In the genomic region with DNA sequence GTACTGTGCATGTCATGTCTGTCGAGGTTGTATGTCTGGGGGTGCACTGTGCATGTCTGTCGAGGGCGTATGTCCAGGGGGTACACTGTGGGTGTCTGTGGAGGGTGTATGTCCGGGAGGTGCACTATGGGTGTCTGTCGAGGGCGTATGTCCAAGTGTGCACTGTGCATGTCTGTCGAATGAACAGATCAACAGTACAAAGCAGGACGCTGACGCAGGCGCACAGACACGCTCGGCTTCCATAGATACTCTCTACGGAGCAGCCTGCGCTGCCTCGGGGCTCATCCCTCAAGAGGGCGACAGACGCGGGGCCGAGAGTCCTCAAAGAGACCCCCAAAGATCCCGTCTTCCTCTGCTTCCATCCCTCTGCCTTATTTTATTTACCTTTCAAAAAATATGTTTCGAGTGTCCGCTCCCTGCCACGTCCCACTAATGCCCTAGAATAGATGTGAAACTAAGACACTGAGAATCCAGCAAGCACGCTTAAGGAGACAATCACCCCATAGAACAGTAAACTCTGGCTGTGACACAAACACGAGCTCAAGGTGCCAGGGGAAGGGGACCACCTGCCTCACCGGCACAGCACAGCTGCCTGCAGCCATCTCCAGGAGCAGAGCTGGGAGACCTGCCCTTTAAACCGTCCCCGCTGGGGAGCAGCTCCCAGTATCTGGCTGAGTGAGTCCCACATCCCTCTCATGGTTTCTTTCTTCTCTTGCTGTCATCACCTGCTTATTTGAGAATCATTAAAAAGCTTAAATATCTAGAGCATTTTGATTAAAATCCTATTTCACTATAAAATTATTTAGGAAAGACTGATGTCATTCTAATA, we compare ENCODE assay signal across 31 cellular contexts.
DNase-seq lines count a peak whose midpoint lies in the region; ATAC-seq, FAIRE-seq and TF ChIP-seq lines count a peak whose summit lies in the region.
"Had no signal": no experiment of that assay in that cellular context is flagged by ENCODE, and none has a peak within 500 bp of the region (broad histone marks: within the 10 kb centered on the region; RNA-seq: fewer than 3 reads in every experiment).

No MANE protein-coding gene starts in this region.

- H3K4me1 ChIP-seq in H1 (replicated peaks in 1 of 4; ENCODE audit: control insufficient read depth in 3 of 4, insufficient read depth in 4 of 4, low read length in 3 of 4): no peaks in the 10 kb centered on the region; a peak in 1 of 7 replicates
- H3K4me1 ChIP-seq: HAP-1, prostate gland, tibial artery had no signal

- H3K4me2 ChIP-seq in H1 (ENCODE audit: insufficient read depth in 1 of 2, low read depth in 2 of 2, low read length in 2 of 2): no peak overlapping the region

- CTCF ChIA-PET in H1 (lab: Charles Lee; ENCODE audit: partially characterized antibody): interaction anchor here (0.6 to 1.6 kb wide), 3 partner anchors 14 to 117 kb away, joined by 3 to 5 read pairs (median 3); no protein-coding TSS in a partner anchor

- H2AFZ ChIP-seq in H1 (ENCODE audit: low read length): no peak overlapping the region

- no peaks in the 10 kb centered on the region for H3K27me3 Mint-ChIP-seq in activated T-cell treated with anti-CD3 and anti-CD28 coated beads, Interleukin-2, amount 50 U/mL, for 24 hours
- H3K27me3 Mint-ChIP-seq in glutamatergic neuron (ENCODE audit: unreplicated experiment): peaks cover 10% of the 10 kb centered on the region
- H3K27me3 Mint-ChIP-seq: naive B cell; stimulated activated naive CD8-positive, alpha-beta T cell treated with anti-CD3 and anti-CD28 coated beads, Interleukin-15, Interleukin-2, amounts not matched to agents 100 ng/mL and 50 ng/mL, for 24 hours had no signal

- FAIRE-seq in H1 (lab: Jason Lieb, UNC) (no peak), urothelium cell line (lab: Jason Lieb, UNC) (no peak)
- FAIRE-seq: endothelial cell of umbilical vein had no signal

- no peak overlapping the region for H2BK5ac ChIP-seq in H1 (ENCODE audit: low read depth, low read length)

- no peak for TF ChIP-seq CTCF in H1 (IDR thresholded peaks at IDR 0.05; ENCODE audit: control extremely low read depth in 1 of 3, insufficient read depth in 1 of 3, low read depth in 1 of 3, low read length in 3 of 3)
- no peak for TF ChIP-seq CTCF in glutamatergic neuron (IDR thresholded peaks at IDR 0.05; ENCODE audit: partially characterized antibody, unreplicated experiment)

- no peak overlapping the region; the same call in 1 of the 2 replicates for H3K18ac ChIP-seq in H1 (ENCODE audit: extremely low read depth, low read length)

- H3K56ac ChIP-seq in H1 (replicated peaks; ENCODE audit: insufficient read length, low read depth, low read length): no peak overlapping the region

- H2BK12ac ChIP-seq in H1 (ENCODE audit: low read depth, low read length): no peak overlapping the region; the same call in 1 of the 2 replicates

- no peaks in the 10 kb centered on the region for H4K20me1 ChIP-seq in H1 (replicated peaks in 1 of 2; ENCODE audit: control insufficient read depth in 1 of 2, insufficient read depth in 2 of 2, low read length in 2 of 2)

- H3K9me3 Mint-ChIP-seq in activated T-cell treated with anti-CD3 and anti-CD28 coated beads, Interleukin-2, amount 50 U/mL, for 24 hours: no peaks in the 10 kb centered on the region
- H3K9me3 Mint-ChIP-seq in glutamatergic neuron (ENCODE audit: unreplicated experiment): peaks cover 9% of the 10 kb centered on the region

- H3K79me1 ChIP-seq in H1 (ENCODE audit: low read depth, low read length): no peaks in the 10 kb centered on the region

- no peaks in the 10 kb centered on the region for H3K79me2 ChIP-seq in H1 (ENCODE audit: control insufficient read depth in 1 of 2, insufficient read depth in 2 of 2, low read length in 2 of 2)

- H3K27ac Mint-ChIP-seq in activated T-cell treated with anti-CD3 and anti-CD28 coated beads, Interleukin-2, amount 50 U/mL, for 24 hours: no peak overlapping the region
- no peak overlapping the region for H3K27ac Mint-ChIP-seq in glutamatergic neuron (ENCODE audit: unreplicated experiment)
- H3K27ac Mint-ChIP-seq: mesothelial cell of epicardium; stimulated activated naive CD8-positive, alpha-beta T cell treated with anti-CD3 and anti-CD28 coated beads, Interleukin-15, Interleukin-2, amounts not matched to agents 100 ng/mL and 50 ng/mL, for 24 hours had no signal

- no peak overlapping the region for H3K23ac ChIP-seq in H1 (ENCODE audit: insufficient read length)

- no peak for ATAC-seq in HG02588 (IDR thresholded peaks at IDR 0.05; ENCODE audit: unreplicated experiment)
- ATAC-seq: left ventricle myocardium superior had no signal

- H3K36me3 ChIP-seq in H1 (ENCODE audit: control insufficient read depth in 2 of 4, insufficient read depth in 4 of 4, low read length in 3 of 4): no peaks in the 10 kb centered on the region
- H3K36me3 ChIP-seq: HAP-1, prostate gland, tibial artery had no signal

- no peaks in the 10 kb centered on the region for H3K27me3 ChIP-seq in H1 (replicated peaks in 1 of 4; ENCODE audit: control insufficient read depth in 3 of 4, extremely low read depth in 1 of 4, insufficient read depth in 3 of 4, low read length in 3 of 4)
- H3K27me3 ChIP-seq: dorsolateral prefrontal cortex, tibial artery had no signal

- 86% methylated on average over 27 of the region's 28 CpGs; no CpG with 5 or more reads in 1 of the 2 experiments for WGBS in H1 (ENCODE audit: extremely low coverage in 1 of 2, insufficient coverage in 1 of 2, insufficient read length in 1 of 2, insufficient replicate concordance in 2 of 2, low coverage in 1 of 2, low lambda C conversion rate in 2 of 2, missing lambda C conversion rate in 1 of 2), 2 experiments

- no peak overlapping the region for H2BK20ac ChIP-seq in H1 (ENCODE audit: low read length)

- H3K27ac ChIP-seq in H1 (ENCODE audit: low read depth, low read length): no peak overlapping the region
- H3K27ac ChIP-seq: prostate gland, tibial artery had no signal

- TF ChIP-seq POLR2A in H1 (IDR thresholded peaks at IDR 0.05; ENCODE audit: control extremely low read depth in 1 of 2, low read depth in 2 of 2, low read length in 2 of 2): no peak

- no peak overlapping the region for H4K5ac ChIP-seq in H1 (ENCODE audit: insufficient read length, low read depth, low read length)

- no peak overlapping the region for H3K9ac ChIP-seq in H1 (replicated peaks in 1 of 4; ENCODE audit: extremely low read depth in 1 of 4, low read depth in 3 of 4, low read length in 3 of 4)

- H3K4me3 ChIP-seq in H1 (ENCODE audit: extremely low read depth in 1 of 4, insufficient read depth in 2 of 4, low read depth in 3 of 4, low read length in 4 of 4): no peak overlapping the region
- H3K4me3 ChIP-seq: HAP-1, prostate gland, tibial artery had no signal

- H3K4ac ChIP-seq in H1 (replicated peaks; ENCODE audit: insufficient read length, low read depth, low read length): no peak overlapping the region

- no peak overlapping the region for H2BK15ac ChIP-seq in H1 (ENCODE audit: low read length)

- H2BK120ac ChIP-seq in H1 (replicated peaks; ENCODE audit: low read depth, low read length): no peak overlapping the region

- H4K8ac ChIP-seq in H1 (ENCODE audit: extremely low read depth, insufficient read depth, low read length): no peak overlapping the region

- peak; percentile 7 to 27; a peak in 2 of 4 replicates for TF ChIP-seq RAD21 in H1 (IDR thresholded peaks at IDR 0.05 in 1 of 2, conservative IDR thresholded peaks at IDR 0.05 in 1 of 2; ENCODE audit: low read depth in 2 of 2, low read length in 2 of 2)

- no peak overlapping the region for H3K14ac ChIP-seq in H1 (ENCODE audit: insufficient read length)

- no peaks in the 10 kb centered on the region for H3K36me3 Mint-ChIP-seq in activated T-cell treated with anti-CD3 and anti-CD28 coated beads, Interleukin-2, amount 50 U/mL, for 24 hours (ENCODE audit: low read depth)
- H3K36me3 Mint-ChIP-seq in glutamatergic neuron (ENCODE audit: unreplicated experiment): no peaks in the 10 kb centered on the region
- H3K36me3 Mint-ChIP-seq: brain, mesothelial cell of epicardium, naive B cell had no signal

- no peaks in the 10 kb centered on the region for H3K23me2 ChIP-seq in H1 (ENCODE audit: low read depth, low read length)

- no peak overlapping the region for H3K4me3 Mint-ChIP-seq in activated T-cell treated with anti-CD3 and anti-CD28 coated beads, Interleukin-2, amount 50 U/mL, for 24 hours
- no peak overlapping the region for H3K4me3 Mint-ChIP-seq in glutamatergic neuron (ENCODE audit: unreplicated experiment)
- H3K4me3 Mint-ChIP-seq: brain; mesothelial cell of epicardium; stimulated activated naive CD8-positive, alpha-beta T cell treated with anti-CD3 and anti-CD28 coated beads, Interleukin-15, Interleukin-2, amounts not matched to agents 100 ng/mL and 50 ng/mL, for 24 hours had no signal

- POLR2A ChIA-PET in H1 (lab: Charles Lee; ENCODE audit: partially characterized antibody): no interaction called here

- H3K4me1 Mint-ChIP-seq in activated T-cell treated with anti-CD3 and anti-CD28 coated beads, Interleukin-2, amount 50 U/mL, for 24 hours (ENCODE audit: low read depth): no peaks in the 10 kb centered on the region
- peaks cover 28% of the 10 kb centered on the region for H3K4me1 Mint-ChIP-seq in glutamatergic neuron (ENCODE audit: low read depth, unreplicated experiment)
- H3K4me1 Mint-ChIP-seq: mesothelial cell of epicardium, naive B cell had no signal

- H3K9me3 ChIP-seq in H1 (ENCODE audit: insufficient read depth in 2 of 2, low read depth in 1 of 2, low read length in 1 of 2): no peaks in the 10 kb centered on the region
- H3K9me3 ChIP-seq: HAP-1, prostate gland, tibial artery had no signal

- H2AK5ac ChIP-seq in H1 (ENCODE audit: low read depth, low read length): 0 out of 2 replicates have a peak overlapping the region, but pooled peaks have one; percentile 82

- peak; percentile 6 for DNase-seq in activated T-cell treated with anti-CD3 and anti-CD28 coated beads, Interleukin-2, amount 50 U/mL, for 24 hours
- DNase-seq in activated T-cell treated with anti-CD3 and anti-CD28 coated beads for 4 hours (no peak), NCI-H748 (lab: John Stamatoyannopoulos, UW; ENCODE audit: unreplicated experiment) (peak; percentile 62), H1 (ENCODE audit: low read depth in 1 of 2, low spot score in 2 of 2) (peak in 1 of 2 experiments; percentile 44), urothelium cell line (ENCODE audit: low spot score) (peak; percentile 31), glutamatergic neuron (no peak), NOMO-1 treated with DMSO at 0.1 percent for 48 hours (lab: John Stamatoyannopoulos, UW; ENCODE audit: unreplicated experiment) (no peak)
- DNase-seq: ACHN; activated CD4-positive, alpha-beta T cell treated with anti-CD3 and anti-CD28 coated beads for 48 hours; activated naive CD4-positive, alpha-beta T cell treated with Interleukin-2 at 50 U/mL for 16 hours; cerebellar nuclear complex; DMS53; dorsolateral prefrontal cortex; GDM1; KG1; left ventricle myocardium superior; MM.1S; naive B cell; NCI-H1417; NCI-H2107; NCI-H526 treated with DMSO at 0.1 percent for 48 hours; OCI-M1; stimulated activated CD4-positive, alpha-beta T cell treated with anti-CD3 and anti-CD28 coated beads, Interleukin-15, amount 100 ng/mL, for 24 hours had no signal

- TF ChIP-seq EP300 in H1 (IDR thresholded peaks at IDR 0.05; ENCODE audit: borderline replicate concordance in 1 of 2, low read depth in 2 of 2, low read length in 2 of 2): no peak

- no peak overlapping the region for H4K91ac ChIP-seq in H1 (replicated peaks; ENCODE audit: insufficient read length, low read length)

TF ChIP-seq in H1, 55 proteins besides CTCF, POLR2A, EP300 and RAD21 (continues in another document):
- TF ChIP-seq CHD1 (IDR thresholded peaks at IDR 0.05; ENCODE audit: low read depth, low read length): no peak

Comparison
In these comparisons a context has a peak if more than half of its experiments do, and no peak if none do; other contexts are left out.
1. DNase-seq: peak in activated T-cell treated with anti-CD3 and anti-CD28 coated beads, Interleukin-2, amount 50 U/mL, for 24 hours (single experiment), NCI-H748 (single experiment) and urothelium cell line (single experiment); none in activated T-cell treated with anti-CD3 and anti-CD28 coated beads for 4 hours (single experiment), glutamatergic neuron (single experiment) and NOMO-1 treated with DMSO at 0.1 percent for 48 hours (single experiment).